ENCODE assay signal across 21 cellular contexts in the genomic region with DNA sequence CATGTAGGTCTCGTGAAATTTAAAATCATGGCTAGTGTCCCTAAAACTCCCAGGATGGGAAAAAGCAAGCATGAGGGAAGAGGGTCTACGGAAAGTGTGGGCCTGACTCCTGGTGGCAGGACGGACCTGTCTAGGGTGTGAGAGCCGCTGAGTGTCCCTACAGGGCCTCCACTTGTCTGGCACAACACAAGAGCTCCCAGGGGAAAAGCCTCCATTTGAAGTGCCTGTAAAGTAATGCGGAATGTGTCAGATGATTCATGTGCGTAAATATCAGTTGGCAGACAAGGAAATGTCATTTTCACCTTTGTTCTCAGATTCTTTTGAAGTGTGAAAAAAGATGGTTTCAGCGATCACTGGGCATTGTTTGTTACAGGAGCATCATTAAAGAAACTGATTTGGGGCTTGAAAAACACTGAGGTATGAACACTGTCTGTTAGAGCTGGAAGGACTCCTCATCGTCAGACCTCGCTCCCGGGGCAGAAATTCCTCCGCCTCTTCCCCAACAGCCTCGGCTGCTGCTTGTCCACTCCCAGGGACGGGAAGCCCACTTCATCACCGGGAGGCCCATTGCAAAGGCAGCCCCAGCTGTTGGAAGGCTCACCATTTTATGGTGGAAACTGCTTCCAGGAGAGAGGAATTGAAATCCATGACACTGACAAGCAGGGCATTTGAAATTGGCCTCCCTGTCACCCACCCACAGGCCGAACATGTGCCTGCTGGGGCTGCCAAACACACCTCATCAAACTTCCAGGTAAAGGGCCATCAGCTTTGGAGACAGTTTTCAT.
DNase-seq lines count a peak whose midpoint lies in the region; TF ChIP-seq lines count a peak whose summit lies in the region.
"Had no signal": no experiment of that assay in that cellular context is flagged by ENCODE, and none has a peak within 500 bp of the region (broad histone marks: within the 10 kb centered on the region; RNA-seq: fewer than 3 reads in every experiment).

No MANE protein-coding gene starts in this region.

- no peak overlapping the region for H2AFZ ChIP-seq in neural progenitor cell (replicated peaks)

- H3K27ac ChIP-seq in caudate nucleus (ENCODE audit: low read depth, low read length): peak overlapping the region; percentile 55
- no peak overlapping the region for H3K27ac ChIP-seq in neural progenitor cell
- H3K27ac ChIP-seq: cardiac muscle cell, SJSA1, thoracic aorta, WERI-Rb-1 had no signal

- H3K27me3 ChIP-seq in neural progenitor cell: no peaks in the 10 kb centered on the region
- H3K27me3 ChIP-seq: cardiac muscle cell had no signal

- H4K20me1 ChIP-seq in neural progenitor cell (ENCODE audit: low read depth): no peaks in the 10 kb centered on the region

- H3K4me1 Mint-ChIP-seq in neural progenitor cell: peaks cover 27% of the 10 kb centered on the region
- H3K4me1 Mint-ChIP-seq: activated T-helper 17 cell treated with anti-CD3 and anti-CD28 coated beads, Interleukin-2, amount 50 U/mL, for 72 hours had no signal

- DNase-seq in NCI-H1436 (lab: John Stamatoyannopoulos, UW): peak; percentile 31
- DNase-seq in NCI-H1436 treated with DMSO at 0.1 percent for 48 hours (lab: John Stamatoyannopoulos, UW): no peak
- peak; percentile 46 for DNase-seq in NCI-H187 treated with DMSO at 0.1 percent for 48 hours (lab: John Stamatoyannopoulos, UW)
- DNase-seq in caudate nucleus (lab: John Stamatoyannopoulos, UW): no peak
- DNase-seq in neural progenitor cell (ENCODE audit: low spot score): no peak
- DNase-seq in HEK293T (ENCODE audit: extremely low spot score): no peak
- no peak for DNase-seq in middle frontal gyrus (ENCODE audit: extremely low spot score, low spot score)
- DNase-seq in activated naive CD4-positive, alpha-beta T cell treated with anti-CD3 and anti-CD28 coated beads, Interleukin-2, amount 50 U/mL, for 16 hours: no peak
- DNase-seq: DND-41; effector memory CD8-positive, alpha-beta T cell; GOT3; NCI-H2081; NCI-H748 treated with DMSO at 0.1 percent for 48 hours; T-helper 2 cell; WERI-Rb-1 had no signal

- peaks cover 2% of the 10 kb centered on the region for H3K27me3 Mint-ChIP-seq in neural progenitor cell (ENCODE audit: insufficient read depth, low read depth)

- peaks cover 7% of the 10 kb centered on the region for H3K4me1 ChIP-seq in neural progenitor cell
- H3K4me1 ChIP-seq: SJSA1 had no signal

- peak overlapping the region; percentile 42 for H3K27ac Mint-ChIP-seq in neural progenitor cell
- H3K27ac Mint-ChIP-seq: activated T-helper 17 cell treated with anti-CD3 and anti-CD28 coated beads, Interleukin-2, amount 50 U/mL, for 72 hours; effector memory CD8-positive, alpha-beta T cell had no signal

- H3K4me3 Mint-ChIP-seq in neural progenitor cell: no peak overlapping the region
- H3K4me3 Mint-ChIP-seq: activated T-helper 17 cell treated with anti-CD3 and anti-CD28 coated beads, Interleukin-2, amount 50 U/mL, for 72 hours; effector memory CD8-positive, alpha-beta T cell; mesothelial cell of epicardium; neural crest cell had no signal

- no peaks in the 10 kb centered on the region for H3K9me3 ChIP-seq in neural progenitor cell (ENCODE audit: low read depth)
- H3K9me3 ChIP-seq: SJSA1, thoracic aorta had no signal

- no peaks in the 10 kb centered on the region for H3K79me2 ChIP-seq in neural progenitor cell (ENCODE audit: low read depth)

- POLR2A ChIA-PET in HEK293T (lab: Yijun Ruan, JAX): no interaction called here

- no peak overlapping the region for H3K4me3 ChIP-seq in neural progenitor cell
- H3K4me3 ChIP-seq: cardiac muscle cell, SJSA1, thoracic aorta had no signal

- no peaks in the 10 kb centered on the region for H3F3A ChIP-seq in neural progenitor cell (ENCODE audit: low read depth)

- peaks cover 14% of the 10 kb centered on the region for H3K9me3 Mint-ChIP-seq in neural progenitor cell
- H3K9me3 Mint-ChIP-seq: activated T-helper 17 cell treated with anti-CD3 and anti-CD28 coated beads, Interleukin-2, amount 50 U/mL, for 72 hours; effector memory CD8-positive, alpha-beta T cell had no signal

- no peaks in the 10 kb centered on the region for H3K36me3 ChIP-seq in neural progenitor cell
- H3K36me3 ChIP-seq: cardiac muscle cell, SJSA1, thoracic aorta, WERI-Rb-1 had no signal

- no peak for TF ChIP-seq CTCF in neural progenitor cell (IDR thresholded peaks at IDR 0.05)

- no peak overlapping the region for H3K9ac ChIP-seq in neural progenitor cell

- H3K4me2 ChIP-seq in neural progenitor cell: no peak overlapping the region

- CTCF ChIA-PET in HEK293T (lab: Yijun Ruan, JAX): interaction anchor here (0.6 kb wide), 1 partner anchor 9 kb away, joined by 3 read pairs; no protein-coding TSS in a partner anchor

- no peaks in the 10 kb centered on the region for H3K36me3 Mint-ChIP-seq in neural progenitor cell

TF ChIP-seq in HEK293T, 16 proteins besides CTCF, POLR2A, EP300 and RAD21:
- TF ChIP-seq L3MBTL2 (conservative IDR thresholded peaks at IDR 0.05) (no peak), NFRKB (IDR thresholded peaks at IDR 0.05) (no peak), CTBP1 (IDR thresholded peaks at IDR 0.05; ENCODE audit: borderline replicate concordance) (no peak), FOXM1 (IDR thresholded peaks at IDR 0.05; ENCODE audit: borderline replicate concordance) (no peak), PKNOX1 (IDR thresholded peaks at IDR 0.05) (no peak), ARNT (IDR thresholded peaks at IDR 0.05) (no peak), FOXA1 (IDR thresholded peaks at IDR 0.05) (no peak), SUZ12 (IDR thresholded peaks at IDR 0.05) (no peak), FOXK2 (IDR thresholded peaks at IDR 0.05) (no peak), BHLHE40 (IDR thresholded peaks at IDR 0.05; ENCODE audit: borderline replicate concordance) (no peak), ELF4 (IDR thresholded peaks at IDR 0.05) (no peak)

Comparison
In these comparisons a context has a peak if more than half of its experiments do, and no peak if none do; other contexts are left out.
1. DNase-seq: peak in NCI-H1436 (single experiment) and NCI-H187 treated with DMSO at 0.1 percent for 48 hours (single experiment); none in NCI-H1436 treated with DMSO at 0.1 percent for 48 hours (single experiment), caudate nucleus (0 of 61), neural progenitor cell (single experiment), HEK293T (single experiment), middle frontal gyrus (single experiment) and activated naive CD4-positive, alpha-beta T cell treated with anti-CD3 and anti-CD28 coated beads, Interleukin-2, amount 50 U/mL, for 16 hours (single experiment).